Comparison of ENCODE assay signal across 8 cellular contexts in the genomic region with DNA sequence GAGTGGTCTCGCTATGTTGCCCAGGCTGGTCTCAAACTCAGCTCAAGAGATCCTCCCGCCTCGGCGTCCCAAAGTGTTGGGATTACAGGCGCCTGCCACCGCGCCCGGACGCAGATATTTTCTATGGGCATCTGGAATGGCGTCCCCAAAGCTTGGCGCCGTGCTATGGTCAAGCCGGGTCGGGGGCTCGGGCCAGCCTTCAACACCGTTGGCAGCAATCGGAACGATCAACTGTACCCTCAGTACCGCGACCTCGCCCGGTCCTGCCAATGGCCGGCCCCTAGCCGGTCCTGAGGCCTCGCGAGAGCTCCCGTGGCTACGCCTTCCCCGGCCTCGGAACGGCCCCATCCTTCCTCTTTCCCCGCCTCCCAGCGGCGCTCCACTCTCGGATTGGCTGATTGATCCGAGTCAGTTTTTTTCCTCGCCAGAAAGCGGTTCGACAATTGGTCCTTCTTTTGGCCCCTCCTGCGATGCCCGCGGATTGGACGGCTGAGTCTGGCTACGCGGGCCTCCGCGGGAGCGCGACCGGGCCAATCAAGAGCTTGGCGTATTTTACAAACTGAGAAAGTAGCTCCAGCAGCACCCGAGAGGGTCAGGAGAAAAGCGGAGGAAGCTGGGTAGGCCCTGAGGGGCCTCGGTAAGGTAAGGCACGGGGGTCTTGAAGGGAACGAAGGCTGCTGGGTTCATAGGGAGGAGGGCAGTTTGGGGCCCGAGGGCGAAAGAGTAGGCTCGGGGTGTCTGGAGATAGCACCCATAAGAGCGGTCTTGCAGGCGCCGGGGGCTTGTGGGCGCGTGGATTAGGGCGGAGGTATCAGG.
A peak's percentile ranks its signal among the peaks of the same experiment; 100 is the strongest.
DNase-seq lines count a peak whose midpoint lies in the region; ATAC-seq and FAIRE-seq lines count a peak whose summit lies in the region.

A gene with protein sequence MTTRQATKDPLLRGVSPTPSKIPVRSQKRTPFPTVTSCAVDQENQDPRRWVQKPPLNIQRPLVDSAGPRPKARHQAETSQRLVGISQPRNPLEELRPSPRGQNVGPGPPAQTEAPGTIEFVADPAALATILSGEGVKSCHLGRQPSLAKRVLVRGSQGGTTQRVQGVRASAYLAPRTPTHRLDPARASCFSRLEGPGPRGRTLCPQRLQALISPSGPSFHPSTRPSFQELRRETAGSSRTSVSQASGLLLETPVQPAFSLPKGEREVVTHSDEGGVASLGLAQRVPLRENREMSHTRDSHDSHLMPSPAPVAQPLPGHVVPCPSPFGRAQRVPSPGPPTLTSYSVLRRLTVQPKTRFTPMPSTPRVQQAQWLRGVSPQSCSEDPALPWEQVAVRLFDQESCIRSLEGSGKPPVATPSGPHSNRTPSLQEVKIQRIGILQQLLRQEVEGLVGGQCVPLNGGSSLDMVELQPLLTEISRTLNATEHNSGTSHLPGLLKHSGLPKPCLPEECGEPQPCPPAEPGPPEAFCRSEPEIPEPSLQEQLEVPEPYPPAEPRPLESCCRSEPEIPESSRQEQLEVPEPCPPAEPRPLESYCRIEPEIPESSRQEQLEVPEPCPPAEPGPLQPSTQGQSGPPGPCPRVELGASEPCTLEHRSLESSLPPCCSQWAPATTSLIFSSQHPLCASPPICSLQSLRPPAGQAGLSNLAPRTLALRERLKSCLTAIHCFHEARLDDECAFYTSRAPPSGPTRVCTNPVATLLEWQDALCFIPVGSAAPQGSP (plus strand): TSS at position 548 of the 816 bp plus-strand sequence. CDS start 354 bp downstream, outside the sequence.

- H3K27ac Mint-ChIP-seq in central memory CD8-positive, alpha-beta T cell (ENCODE audit: low read depth): peak within 1 kb of the TSS; percentile 86

- H3K9me3 Mint-ChIP-seq in central memory CD8-positive, alpha-beta T cell: no peaks in the 10 kb centered on the region

- peaks cover 2% of the 10 kb centered on the region for H3K36me3 Mint-ChIP-seq in central memory CD8-positive, alpha-beta T cell (ENCODE audit: insufficient read depth)

- DNase-seq in AG20443 (ENCODE audit: low spot score) (peak; percentile 99), NCI-H446 (lab: John Stamatoyannopoulos, UW) (peak; percentile 95 to 99)
- peak; percentile 88 to 95 (median 94) for DNase-seq in activated CD4-positive, CD25-positive, alpha-beta regulatory T cell (lab: John Stamatoyannopoulos, UW)
- DNase-seq in central memory CD8-positive, alpha-beta T cell (ENCODE audit: low spot score in 2 of 2): peak; percentile 93 to 98
- DNase-seq in stimulated activated CD4-positive, alpha-beta T cell treated with anti-CD3 and anti-CD28 coated beads, Interleukin-12 subunit alpha, Interleukin-12 subunit beta, amount 100 ng/mL, for 4 hours: peak; percentile 93

- no peaks in the 10 kb centered on the region for H3K27me3 Mint-ChIP-seq in central memory CD8-positive, alpha-beta T cell

- H3K4me1 Mint-ChIP-seq in central memory CD8-positive, alpha-beta T cell: peaks cover 22% of the 10 kb centered on the region

- peak; percentile 92 for FAIRE-seq in islet of Langerhans (lab: Jason Lieb, UNC)

- H3K4me3 Mint-ChIP-seq in central memory CD8-positive, alpha-beta T cell: peak within 1 kb of the TSS; percentile 91

- ATAC-seq in GM19043 (IDR thresholded peaks at IDR 0.05; ENCODE audit: low read depth, unreplicated experiment): peak; percentile 96
- peak; percentile 99 for ATAC-seq in HG03354 (IDR thresholded peaks at IDR 0.05; ENCODE audit: poor library complexity, severe bottlenecking, unreplicated experiment)
- peak; percentile 99 for ATAC-seq in central memory CD8-positive, alpha-beta T cell (replicated peaks; ENCODE audit: extremely low read depth, poor library complexity, severe bottlenecking)

Comparison
In these comparisons a context has a peak if more than half of its experiments do, and no peak if none do; other contexts are left out.
1. Peak in every context shown above with its lines: DNase-seq and ATAC-seq.